ENCODE assay signal across 28 cellular contexts in the genomic region with DNA sequence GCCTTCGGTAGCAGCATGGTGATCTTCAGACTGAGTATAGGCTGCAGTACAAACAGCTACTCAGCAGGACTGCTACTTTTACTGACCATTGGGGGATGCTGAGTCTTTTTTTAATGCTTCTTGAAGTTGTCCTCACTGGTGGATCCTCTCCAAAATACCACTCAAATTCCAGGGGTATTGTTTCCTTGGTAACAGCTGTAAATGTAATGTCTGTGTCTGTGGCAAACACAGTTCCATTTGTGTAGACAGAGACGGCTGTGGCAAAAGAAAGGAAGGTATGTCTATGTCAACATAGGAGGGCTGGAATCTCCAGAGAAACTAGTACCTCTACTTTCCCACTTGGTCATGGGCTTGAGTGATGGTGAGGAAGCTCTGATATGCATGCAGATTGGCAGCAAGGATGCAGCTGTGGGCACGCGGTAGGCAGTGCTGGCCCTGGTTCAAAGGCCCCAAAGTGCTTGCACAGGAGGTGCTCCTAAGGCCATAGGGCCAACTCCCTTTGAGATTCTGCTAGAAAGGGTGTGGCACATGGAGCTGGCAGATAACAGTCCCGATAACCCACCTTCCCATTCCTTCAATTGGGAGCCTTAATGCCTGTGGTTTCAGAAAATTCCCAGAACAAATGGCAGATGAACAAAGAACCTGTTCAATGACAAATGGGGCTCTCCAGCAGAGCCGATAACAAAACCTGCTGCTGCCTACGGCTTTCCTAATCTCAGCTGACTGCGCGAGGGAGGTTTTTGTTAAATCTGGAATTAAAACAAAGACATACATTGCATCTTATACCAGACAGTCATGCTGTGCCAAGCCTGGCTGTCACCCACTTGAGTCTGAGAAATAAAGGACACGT. TPM values are rescaled to one million over a fixed set of nuclear protein-coding genes. Genes with fewer than 3 reads are reported as not detected.
DNase-seq lines count a peak whose midpoint lies in the region; ATAC-seq and TF ChIP-seq lines count a peak whose summit lies in the region.
"Had no signal": no experiment of that assay in that cellular context is flagged by ENCODE, and none has a peak within 500 bp of the region (broad histone marks: within the 10 kb centered on the region; RNA-seq: fewer than 3 reads in every experiment).

No MANE protein-coding gene starts in this region.

- DNase-seq in BJ (ENCODE audit: low read depth) (peak; percentile 22), Panc1 (ENCODE audit: low read depth, low spot score) (no peak), osteocyte (ENCODE audit: extremely low spot score, unreplicated experiment) (peak; percentile 46), NCI-H446 treated with DMSO at 0.1 percent for 48 hours (lab: John Stamatoyannopoulos, UW) (no peak)
- DNase-seq in T-helper 2 cell treated with Interferon-gamma antibody and Interleukin-4, amounts not matched to agents 5 μg/mL and 100 μg/mL, for 36 hours (ENCODE audit: low spot score) = no peak
- DNase-seq: ACHN; activated CD4-positive, alpha-beta T cell treated with anti-CD3 and anti-CD28 coated beads for 1 hour; activated CD8-positive, alpha-beta T cell treated with anti-CD3 and anti-CD28 coated beads for 36 hours; C1 segment of cervical spinal cord; dermis blood vessel endothelial cell; DND-41; H9; NCI-H1105 treated with DMSO at 0.1 percent for 48 hours; NCI-H2029 treated with DMSO at 0.1 percent for 48 hours; NCI-H345; NCI-H82; nucleus accumbens; RPMI8226; thyroid gland had no signal

- no TSS peak for BruUV-seq in Panc1 (replicated peaks; lab: Mats Ljungman, UMichigan)

- WGBS in ectodermal cell, 2 experiments = 36 to 38% methylated on average over 10 of the region's 10 CpGs

- H3K36me3 ChIP-seq in BJ (ENCODE audit: control insufficient read depth, insufficient read depth, low read length) = no peaks in the 10 kb centered on the region
- no peaks in the 10 kb centered on the region for H3K36me3 ChIP-seq in Panc1 (ENCODE audit: control insufficient read depth, insufficient read depth, low read length)
- H3K36me3 ChIP-seq in ectodermal cell (ENCODE audit: control insufficient read depth, insufficient read depth, low read length) = no peaks in the 10 kb centered on the region
- H3K36me3 ChIP-seq: thyroid gland had no signal

- TF ChIP-seq CTCF in BJ (IDR thresholded peaks at IDR 0.05; ENCODE audit: insufficient read depth, low read depth, low read length) = no peak
- TF ChIP-seq CTCF in Panc1 (IDR thresholded peaks at IDR 0.05) = no peak
- no peak for TF ChIP-seq CTCF in osteocyte (IDR thresholded peaks at IDR 0.05)

- CTCF ChIA-PET in BJ (lab: Yijun Ruan, JAX) (no interaction called here), Panc1 (lab: Charles Lee) (no interaction called here)

- no peaks in the 10 kb centered on the region for H3K27me3 Mint-ChIP-seq in osteocyte (ENCODE audit: unreplicated experiment)
- no peaks in the 10 kb centered on the region for H3K27me3 Mint-ChIP-seq in T-helper 2 cell treated with Interferon-gamma antibody and Interleukin-4, amounts not matched to agents 5 μg/mL and 100 μg/mL, for 36 hours (ENCODE audit: low read depth)
- H3K27me3 Mint-ChIP-seq: activated CD8-positive, alpha-beta T cell treated with anti-CD3 and anti-CD28 coated beads for 36 hours; stimulated activated naive CD8-positive, alpha-beta T cell treated with anti-CD3 and anti-CD28 coated beads, Interleukin-15, Interleukin-2, amounts not matched to agents 100 ng/mL and 50 ng/mL, for 24 hours had no signal

- H3K27ac Mint-ChIP-seq in osteocyte (ENCODE audit: unreplicated experiment) = no peak overlapping the region
- H3K27ac Mint-ChIP-seq in T-helper 2 cell treated with Interferon-gamma antibody and Interleukin-4, amounts not matched to agents 5 μg/mL and 100 μg/mL, for 36 hours = no peak overlapping the region
- H3K27ac Mint-ChIP-seq: activated CD8-positive, alpha-beta T cell treated with anti-CD3 and anti-CD28 coated beads for 36 hours; activated naive CD4-positive, alpha-beta T cell treated with anti-CD3 and anti-CD28 coated beads, Interleukin-2, amount 50 U/mL, for 72 hours; activated T-helper 2 cell treated with anti-CD3 and anti-CD28 coated beads, Interferon-gamma antibody, Interleukin-2, Interleukin-4, amounts not matched to agents 10 μg/mL and 5 μg/mL and 100 μg/mL, durations not matched to agents 14 hours and 24 hours and 36 hours; H9; memory B cell; stimulated activated naive CD8-positive, alpha-beta T cell treated with anti-CD3 and anti-CD28 coated beads, Interleukin-15, Interleukin-2, amounts not matched to agents 100 ng/mL and 50 ng/mL, for 24 hours; T-helper 1 cell treated with Interleukin-12 subunit alpha and Interleukin-12 subunit beta and Interleukin-4 antibody, amounts not matched to agents 30 μg/mL and 1 μg/mL, for 36 hours had no signal

- POLR2A ChIA-PET in BJ (lab: Charles Lee) = no interaction called here
- POLR2A ChIA-PET in Panc1 (lab: Charles Lee) = no interaction called here

- no peak overlapping the region for H3K4me3 ChIP-seq in BJ (ENCODE audit: low read depth, low read length)
- H3K4me3 ChIP-seq in Panc1 (ENCODE audit: low read depth in 2 of 2, low read length in 2 of 2) = no peak overlapping the region
- no peak overlapping the region for H3K4me3 ChIP-seq in ectodermal cell (ENCODE audit: insufficient read depth, low read depth, low read length)
- H3K4me3 ChIP-seq: SK-N-MC, thyroid gland had no signal

- peaks cover 16% of the 10 kb centered on the region for H3K4me1 Mint-ChIP-seq in osteocyte (ENCODE audit: unreplicated experiment)
- no peaks in the 10 kb centered on the region for H3K4me1 Mint-ChIP-seq in T-helper 2 cell treated with Interferon-gamma antibody and Interleukin-4, amounts not matched to agents 5 μg/mL and 100 μg/mL, for 36 hours (ENCODE audit: low read depth)
- H3K4me1 Mint-ChIP-seq: memory B cell had no signal

- in situ Hi-C loops in Panc1 (cut with HindIII; ENCODE audit: low pct_unique_long_range_greater_than_20kb, low sequenced_read_pairs) = no loop called here

- H3K27ac ChIP-seq in Panc1 (ENCODE audit: low read length) (peak overlapping the region; percentile 19; the same call in 1 of the 2 replicates), ectodermal cell (ENCODE audit: insufficient read depth, low read depth, low read length, poor library complexity, severe bottlenecking) (peak overlapping the region; percentile 28)
- H3K27ac ChIP-seq: SK-N-MC, thyroid gland had no signal

- H3K9me3 ChIP-seq in Panc1 (ENCODE audit: control insufficient read depth, insufficient read depth, low read depth, low read length) (no peaks in the 10 kb centered on the region), ectodermal cell (ENCODE audit: control insufficient read depth, low read length) (no peaks in the 10 kb centered on the region)
- H3K9me3 ChIP-seq: thyroid gland had no signal

- H3K4me1 ChIP-seq in Panc1 (ENCODE audit: control insufficient read depth, insufficient read depth, low read length) (peaks cover 11% of the 10 kb centered on the region; the same call in 1 of the 2 replicates), ectodermal cell (ENCODE audit: control insufficient read depth, insufficient read depth, low read length) (peaks cover 48% of the 10 kb centered on the region)
- H3K4me1 ChIP-seq: thyroid gland had no signal

- no peaks in the 10 kb centered on the region for H3K9me3 Mint-ChIP-seq in osteocyte (ENCODE audit: unreplicated experiment)
- H3K9me3 Mint-ChIP-seq in T-helper 2 cell treated with Interferon-gamma antibody and Interleukin-4, amounts not matched to agents 5 μg/mL and 100 μg/mL, for 36 hours = no peaks in the 10 kb centered on the region
- H3K9me3 Mint-ChIP-seq: activated CD8-positive, alpha-beta T cell treated with anti-CD3 and anti-CD28 coated beads for 36 hours; activated naive CD4-positive, alpha-beta T cell treated with anti-CD3 and anti-CD28 coated beads, Interleukin-2, amount 50 U/mL, for 72 hours; activated T-helper 2 cell treated with anti-CD3 and anti-CD28 coated beads, Interferon-gamma antibody, Interleukin-2, Interleukin-4, amounts not matched to agents 10 μg/mL and 5 μg/mL and 100 μg/mL, durations not matched to agents 14 hours and 24 hours and 36 hours; H9; memory B cell; stimulated activated naive CD8-positive, alpha-beta T cell treated with anti-CD3 and anti-CD28 coated beads, Interleukin-15, Interleukin-2, amounts not matched to agents 100 ng/mL and 50 ng/mL, for 24 hours; T-helper 1 cell treated with Interleukin-12 subunit alpha and Interleukin-12 subunit beta and Interleukin-4 antibody, amounts not matched to agents 30 μg/mL and 1 μg/mL, for 36 hours had no signal

- H3K27me3 ChIP-seq in BJ (ENCODE audit: control insufficient read depth, insufficient read depth, low read length) (no peaks in the 10 kb centered on the region), Panc1 (ENCODE audit: control insufficient read depth, insufficient read depth, low read length) (no peaks in the 10 kb centered on the region), ectodermal cell (ENCODE audit: control insufficient read depth, insufficient read depth, low read length, poor library complexity, severe bottlenecking) (no peaks in the 10 kb centered on the region)
- H3K27me3 ChIP-seq: thyroid gland had no signal

- intact Hi-C loops in Panc1 (cut with micrococcal nuclease; ENCODE audit: unreplicated experiment) = no loop called here

- no peak for ATAC-seq in Panc1
- no peak for ATAC-seq in GM19395 (IDR thresholded peaks at IDR 0.05; ENCODE audit: unreplicated experiment)
- ATAC-seq: activated CD8-positive, alpha-beta T cell treated with anti-CD3 and anti-CD28 coated beads for 36 hours; activated naive CD4-positive, alpha-beta T cell treated with anti-CD3 and anti-CD28 coated beads, Interleukin-2, amount 50 U/mL, for 72 hours; left lobe of liver had no signal

- H3K4me3 Mint-ChIP-seq in osteocyte (ENCODE audit: unreplicated experiment) = no peak overlapping the region
- H3K4me3 Mint-ChIP-seq in T-helper 2 cell treated with Interferon-gamma antibody and Interleukin-4, amounts not matched to agents 5 μg/mL and 100 μg/mL, for 36 hours = no peak overlapping the region
- H3K4me3 Mint-ChIP-seq: activated CD8-positive, alpha-beta T cell treated with anti-CD3 and anti-CD28 coated beads for 36 hours; H9; memory B cell; stimulated activated naive CD8-positive, alpha-beta T cell treated with anti-CD3 and anti-CD28 coated beads, Interleukin-15, Interleukin-2, amounts not matched to agents 100 ng/mL and 50 ng/mL, for 24 hours; T-helper 1 cell treated with Interleukin-12 subunit alpha and Interleukin-12 subunit beta and Interleukin-4 antibody, amounts not matched to agents 30 μg/mL and 1 μg/mL, for 36 hours had no signal

- H3K36me3 Mint-ChIP-seq in osteocyte (ENCODE audit: unreplicated experiment) = no peaks in the 10 kb centered on the region
- no peaks in the 10 kb centered on the region for H3K36me3 Mint-ChIP-seq in T-helper 2 cell treated with Interferon-gamma antibody and Interleukin-4, amounts not matched to agents 5 μg/mL and 100 μg/mL, for 36 hours (ENCODE audit: low read depth)
- H3K36me3 Mint-ChIP-seq: activated naive CD4-positive, alpha-beta T cell treated with anti-CD3 and anti-CD28 coated beads, Interleukin-2, amount 50 U/mL, for 72 hours; memory B cell had no signal

RNA-seq across cellular contexts. Expression of a gene that starts 43.0 kb away (rescaled TPM):
- 0.01 and 0.13 TPM in 2 replicates for polyA plus RNA-seq in BJ (2011; rRNA removed)
- polyA minus RNA-seq in BJ (2011; rRNA and poly(A)+ RNA removed) = 0.05 TPM in 2 replicates
- 2.2 TPM for total RNA-seq in Panc1 (2021; ENCODE audit: unreplicated experiment)
- 2.5 TPM for polyA plus RNA-seq in Panc1 (2012; ENCODE audit: insufficient read length)
- polyA plus RNA-seq in ectodermal cell (2013, experiment 1 of 4) = not detected
- polyA plus RNA-seq in ectodermal cell (2013, experiment 2 of 4) = 0.04 TPM
- polyA plus RNA-seq in ectodermal cell (2013, experiment 3 of 4) = 0.05 TPM
- polyA plus RNA-seq in ectodermal cell (2013, experiment 4 of 4) = 0.12 TPM
- 0.05 and 0.13 TPM in 2 replicates for total RNA-seq in osteocyte

Comparison
In these comparisons a context has a peak if more than half of its experiments do, and no peak if none do; other contexts are left out.
1. DNase-seq: peak in BJ (single experiment) and osteocyte (single experiment); none in Panc1 (single experiment), T-helper 2 cell treated with Interferon-gamma antibody and Interleukin-4, amounts not matched to agents 5 μg/mL and 100 μg/mL, for 36 hours (single experiment) and NCI-H446 treated with DMSO at 0.1 percent for 48 hours (single experiment).